ENCODE assay signal across 8 cellular contexts in the genomic region with DNA sequence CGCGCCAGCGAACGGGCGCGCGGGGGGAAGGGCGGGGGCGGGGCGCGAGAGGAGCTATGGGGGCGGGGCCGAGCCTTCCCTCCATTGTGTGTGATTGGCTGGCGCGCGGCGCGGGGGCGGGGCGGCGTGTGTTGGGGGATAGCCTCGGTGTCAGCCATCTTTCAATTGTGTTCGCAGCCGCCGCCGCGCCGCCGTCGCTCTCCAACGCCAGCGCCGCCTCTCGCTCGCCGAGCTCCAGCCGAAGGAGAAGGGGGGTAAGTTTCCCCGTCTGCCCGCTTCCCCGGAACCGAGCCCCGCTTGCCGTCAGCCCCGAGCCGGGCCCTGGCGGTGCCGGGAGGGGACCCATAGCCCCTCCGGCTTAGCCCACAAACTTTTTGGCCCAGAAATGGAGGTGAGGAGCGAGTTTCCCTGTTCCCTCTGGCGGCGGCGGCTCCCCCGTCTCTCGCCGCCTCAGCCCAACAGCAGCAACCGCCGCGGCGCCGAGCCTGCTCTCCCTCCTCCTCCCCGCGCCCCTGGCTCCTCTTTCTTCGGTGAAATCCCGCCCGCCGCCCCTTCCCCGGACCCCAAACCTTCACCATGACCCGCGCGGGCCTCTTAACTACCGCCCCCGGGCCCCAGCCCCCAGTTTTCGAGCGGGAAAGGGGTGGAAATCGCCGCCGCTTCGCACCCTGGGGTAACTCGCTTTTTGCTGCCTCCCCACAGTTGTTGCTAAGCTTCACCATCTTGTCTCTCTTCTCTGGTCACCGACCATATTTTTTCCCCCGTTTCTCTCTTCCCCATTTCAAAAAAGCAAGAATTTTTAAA. TPM values are rescaled to one million over a fixed set of nuclear protein-coding genes. Genes with fewer than 3 reads are reported as not detected.
DNase-seq lines count a peak whose midpoint lies in the region; TF ChIP-seq lines count a peak whose summit lies in the region.

Gene H3-3A, plus strand, starts transcription at position 159 of the 804 bp plus-strand sequence. CDS start 1,636 bp downstream, outside the sequence.

- CTCF ChIA-PET in HEK293T (lab: Yijun Ruan, JAX), result interaction anchor here (0.6 to 2.3 kb wide), 3 partner anchors 10 to 268 kb away, joined by 3 to 10 read pairs (median 3); no protein-coding TSS in a partner anchor

- H3K27me3 ChIP-seq in SJSA1 (replicated peaks) (no peaks in the 10 kb centered on the region), neuronal stem cell (ENCODE audit: control insufficient read depth in 3 of 3, insufficient read depth in 3 of 3, low read depth in 1 of 3, low read length in 3 of 3) (no peaks in the 10 kb centered on the region)

- no peak for TF ChIP-seq CTCF in subcutaneous adipose tissue (IDR thresholded peaks at IDR 0.05; ENCODE audit: low read depth)

- H3K23ac ChIP-seq in neuronal stem cell (ENCODE audit: low read depth, low read length, poor library complexity), result peak within 1 kb of the TSS; percentile 98

- H4K8ac ChIP-seq in neuronal stem cell (ENCODE audit: low read depth, low read length), result no peak within 1 kb of the TSS

- no CpG with 5 or more reads among the region's 81 CpGs for WGBS in neuronal stem cell (ENCODE audit: extremely low coverage in 2 of 2, insufficient read length in 2 of 2, insufficient replicate concordance in 1 of 2), 2 donors

- H3K9ac ChIP-seq in neuronal stem cell (ENCODE audit: low read depth, low read length, poor library complexity), result peak within 1 kb of the TSS; percentile 99

- peak within 1 kb of the TSS; percentile 26 for H4K91ac ChIP-seq in neuronal stem cell (ENCODE audit: low read depth, low read length, poor library complexity)

- H2BK120ac ChIP-seq in neuronal stem cell (ENCODE audit: low read depth, low read length), result peak within 1 kb of the TSS; percentile 91

- POLR2A ChIA-PET in HEK293T (lab: Yijun Ruan, JAX), result interaction anchor here (0.6 to 4.3 kb wide), 46 partner anchors 9 to 808 kb away, joined by 3 to 61 read pairs (median 4); partner anchors contain the start of genes ACBD3, LIN9, PSEN2 and PYCR2

- peak within 1 kb of the TSS; percentile 97 for H2AK5ac ChIP-seq in neuronal stem cell (ENCODE audit: low read depth, low read length)

- H3K27ac ChIP-seq in SJSA1, result peak within 1 kb of the TSS; percentile 98
- peak within 1 kb of the TSS; percentile 99 for H3K27ac ChIP-seq in neuronal stem cell (replicated peaks; ENCODE audit: low read length)

- H3K14ac ChIP-seq in neuronal stem cell (ENCODE audit: low read length), result peak within 1 kb of the TSS; percentile 33

- peak within 1 kb of the TSS; percentile 93 for H2BK15ac ChIP-seq in neuronal stem cell (ENCODE audit: low read length)

- H3K9me3 ChIP-seq in SJSA1 (replicated peaks) (no peaks in the 10 kb centered on the region), neuronal stem cell (replicated peaks in 1 of 2; ENCODE audit: control insufficient read depth in 2 of 2, insufficient read depth in 1 of 2, low read depth in 1 of 2, low read length in 2 of 2) (peaks cover 0 to 4% of the 10 kb centered on the region in 2 donors)

- peak within 1 kb of the TSS; percentile 87 for H3K4ac ChIP-seq in neuronal stem cell (ENCODE audit: low read length)

- peak within 1 kb of the TSS; percentile 99 for H2BK5ac ChIP-seq in neuronal stem cell (ENCODE audit: low read length)

- peak within 1 kb of the TSS; percentile 86 for H3K4me2 ChIP-seq in neuronal stem cell (ENCODE audit: insufficient read depth, low read length, poor library complexity, severe bottlenecking)

- no peaks in the 10 kb centered on the region for H3K79me1 ChIP-seq in neuronal stem cell (ENCODE audit: low read depth, low read length)

- DNase-seq in GM03348 (ENCODE audit: low spot score), result peak; percentile 99
- peak; percentile 63 for DNase-seq in HEK293T (ENCODE audit: extremely low spot score)
- DNase-seq in MV-4-11 (lab: John Stamatoyannopoulos, UW), result peak; percentile 87
- DNase-seq in SJSA1 (ENCODE audit: low read depth in 1 of 2, low spot score in 2 of 2), result peak; percentile 96 to 99
- peak; percentile 98 to 99 (median 98) for DNase-seq in activated naive CD4-positive, alpha-beta T cell (lab: John Stamatoyannopoulos, UW)
- DNase-seq in foreskin melanocyte, result peak; percentile 84
- DNase-seq in neuronal stem cell (ENCODE audit: low spot score), result peak; percentile 96

- peak within 1 kb of the TSS; percentile 94 for H2AFZ ChIP-seq in neuronal stem cell (ENCODE audit: low read length)

- H3K36me3 ChIP-seq in SJSA1 (peaks cover 47% of the 10 kb centered on the region), neuronal stem cell (replicated peaks in 1 of 2; ENCODE audit: control insufficient read depth in 2 of 2, insufficient read depth in 2 of 2, low read length in 2 of 2) (peaks cover 5 to 46% of the 10 kb centered on the region in 2 donors)

- peak within 1 kb of the TSS; percentile 100 for H3K18ac ChIP-seq in neuronal stem cell (ENCODE audit: low read length)

- H2BK12ac ChIP-seq in neuronal stem cell (ENCODE audit: low read length), result no peak within 1 kb of the TSS

- H3K4me3 ChIP-seq in SJSA1, result peak within 1 kb of the TSS; percentile 98
- H3K4me3 ChIP-seq in neuronal stem cell (ENCODE audit: low read length in 2 of 2), result peak within 1 kb of the TSS; percentile 89 to 97

- H3K4me1 ChIP-seq in SJSA1 (replicated peaks), result peaks cover 18% of the 10 kb centered on the region
- peaks cover 1 to 15% of the 10 kb centered on the region in 2 donors for H3K4me1 ChIP-seq in neuronal stem cell (ENCODE audit: control insufficient read depth in 2 of 2, insufficient read depth in 1 of 2, low read depth in 1 of 2, low read length in 2 of 2)

TF ChIP-seq in HEK293T, 16 proteins besides CTCF, POLR2A, EP300 and RAD21:
- no peak for TF ChIP-seq SUZ12 (IDR thresholded peaks at IDR 0.05)
- TF ChIP-seq ARNT (IDR thresholded peaks at IDR 0.05), result no peak
- TF ChIP-seq, protein P1, sequence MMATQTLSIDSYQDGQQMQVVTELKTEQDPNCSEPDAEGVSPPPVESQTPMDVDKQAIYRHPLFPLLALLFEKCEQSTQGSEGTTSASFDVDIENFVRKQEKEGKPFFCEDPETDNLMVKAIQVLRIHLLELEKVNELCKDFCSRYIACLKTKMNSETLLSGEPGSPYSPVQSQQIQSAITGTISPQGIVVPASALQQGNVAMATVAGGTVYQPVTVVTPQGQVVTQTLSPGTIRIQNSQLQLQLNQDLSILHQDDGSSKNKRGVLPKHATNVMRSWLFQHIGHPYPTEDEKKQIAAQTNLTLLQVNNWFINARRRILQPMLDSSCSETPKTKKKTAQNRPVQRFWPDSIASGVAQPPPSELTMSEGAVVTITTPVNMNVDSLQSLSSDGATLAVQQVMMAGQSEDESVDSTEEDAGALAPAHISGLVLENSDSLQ (IDR thresholded peaks at IDR 0.05), result peak; percentile 83
- no peak for TF ChIP-seq ZNF384 (IDR thresholded peaks at IDR 0.05)
- no peak for TF ChIP-seq L3MBTL2 (conservative IDR thresholded peaks at IDR 0.05)
- no peak for TF ChIP-seq HDGF (IDR thresholded peaks at IDR 0.05; ENCODE audit: borderline replicate concordance)
- TF ChIP-seq TARDBP (IDR thresholded peaks at IDR 0.05), result no peak
- no peak for TF ChIP-seq LEF1 (IDR thresholded peaks at IDR 0.05; ENCODE audit: borderline replicate concordance)
- peak; percentile 85; the same call in 1 of the 2 replicates for TF ChIP-seq NFRKB (IDR thresholded peaks at IDR 0.05)
- no peak for TF ChIP-seq CTBP1 (IDR thresholded peaks at IDR 0.05; ENCODE audit: borderline replicate concordance)
- no peak for TF ChIP-seq SP1 (IDR thresholded peaks at IDR 0.05)
- TF ChIP-seq FOXK2 (IDR thresholded peaks at IDR 0.05), result no peak
- no peak for TF ChIP-seq FOXM1 (IDR thresholded peaks at IDR 0.05; ENCODE audit: borderline replicate concordance)
- no peak for TF ChIP-seq BHLHE40 (IDR thresholded peaks at IDR 0.05; ENCODE audit: borderline replicate concordance)
- peak; percentile 72 for TF ChIP-seq ELF4 (IDR thresholded peaks at IDR 0.05)

RNA-seq across cellular contexts. Expression of gene H3-3A, which starts in this region (rescaled TPM):
- 310 and 399 TPM in 2 replicates for total RNA-seq in SJSA1 (2014; rRNA removed; shearing (Covaris generic))
- polyA plus RNA-seq in neuronal stem cell (2013, experiment 1 of 2), result 2,556 TPM
- 2,683 TPM for polyA plus RNA-seq in neuronal stem cell (2013, experiment 2 of 2)
- 100 to 1,000 TPM; 191 to 368 (median 329) TPM for total RNA-seq in subcutaneous adipose tissue

Comparison
In these comparisons a context has a peak if more than half of its experiments do, and no peak if none do; other contexts are left out.
1. Peak in every context shown above with its lines: DNase-seq, H3K4me3 ChIP-seq and H3K27ac ChIP-seq.